Comparison of ENCODE assay signal across 15 cellular contexts in the genomic region with DNA sequence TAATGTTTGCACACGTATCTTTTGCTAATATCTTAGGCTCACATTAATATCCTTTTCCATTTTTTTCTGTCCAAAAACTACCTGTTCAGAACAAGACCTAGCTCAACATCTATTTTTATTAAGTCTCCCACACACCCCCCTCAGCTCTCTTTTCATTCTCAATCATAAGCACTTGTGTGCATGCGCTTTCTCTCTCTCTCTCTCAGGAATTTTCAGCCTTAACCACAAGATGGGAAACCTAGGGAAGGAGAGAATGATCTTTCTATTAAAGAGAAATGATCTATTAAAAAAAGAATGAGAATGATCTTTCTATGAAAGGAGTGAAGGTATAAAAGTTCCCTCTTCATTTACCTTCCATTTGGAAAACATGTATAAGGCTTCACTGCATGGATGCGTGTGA.
"Had no signal": no experiment of that assay in that cellular context is flagged by ENCODE, and none has a peak within 500 bp of the region (broad histone marks: within the 10 kb centered on the region; RNA-seq: fewer than 3 reads in every experiment).

No MANE protein-coding gene starts in this region.

- H3K27ac Mint-ChIP-seq: dendritic cell treated with granulocyte-macrophage colony-stimulating factor and Interleukin-4, amounts not matched to agents 40 ng/mL and 50 ng/mL, for 4 days; immature natural killer cell; natural killer cell treated with Interleukin-12 subunit alpha and Interleukin-12 subunit beta and Interleukin-15 and Interleukin-18, amount 100 ng/mL, for 72 hours had no signal

- H3K4me3 Mint-ChIP-seq: dendritic cell treated with granulocyte-macrophage colony-stimulating factor and Interleukin-4, amounts not matched to agents 40 ng/mL and 50 ng/mL, for 4 days; immature natural killer cell; natural killer cell treated with Interleukin-12 subunit alpha and Interleukin-12 subunit beta and Interleukin-15 and Interleukin-18, amount 100 ng/mL, for 72 hours; T-helper 17 cell had no signal

- ATAC-seq: gastroesophageal sphincter; heart right ventricle; natural killer cell treated with Interleukin-12 subunit alpha and Interleukin-12 subunit beta and Interleukin-15 and Interleukin-18, amount 100 ng/mL, for 72 hours; stimulated activated naive CD8-positive, alpha-beta T cell treated with anti-CD3 and anti-CD28 coated beads, Interleukin-15, Interleukin-2, amounts not matched to agents 100 U/mL and 50 U/mL, for 24 hours; T-helper 17 cell had no signal

- H3K36me3 Mint-ChIP-seq: immature natural killer cell; natural killer cell treated with Interleukin-12 subunit alpha and Interleukin-12 subunit beta and Interleukin-15 and Interleukin-18, amount 100 ng/mL, for 72 hours had no signal

- H3K9me3 Mint-ChIP-seq: dendritic cell treated with granulocyte-macrophage colony-stimulating factor and Interleukin-4, amounts not matched to agents 40 ng/mL and 50 ng/mL, for 4 days; immature natural killer cell; natural killer cell treated with Interleukin-12 subunit alpha and Interleukin-12 subunit beta and Interleukin-15 and Interleukin-18, amount 100 ng/mL, for 72 hours had no signal

- DNase-seq: activated CD4-positive, alpha-beta T cell treated with anti-CD3 and anti-CD28 coated beads, Interleukin-2, amount 50 U/mL, for 4 hours; activated naive CD4-positive, alpha-beta T cell; anterior cingulate cortex; effector CD8-positive, alpha-beta T cell; heart right ventricle; immature natural killer cell; kidney glomerular epithelial cell; stimulated activated naive CD8-positive, alpha-beta T cell treated with anti-CD3 and anti-CD28 coated beads, Interleukin-15, Interleukin-2, amounts not matched to agents 100 U/mL and 50 U/mL, for 24 hours; substantia nigra; T-helper 17 cell; tibial artery had no signal

- H3K27me3 Mint-ChIP-seq: dendritic cell treated with granulocyte-macrophage colony-stimulating factor and Interleukin-4, amounts not matched to agents 40 ng/mL and 50 ng/mL, for 4 days; natural killer cell treated with Interleukin-12 subunit alpha and Interleukin-12 subunit beta and Interleukin-15 and Interleukin-18, amount 100 ng/mL, for 72 hours; progenitor cell of endocrine pancreas; T-helper 17 cell had no signal
